Comparison of ENCODE assay signal across 7 cellular contexts in genomic region chr2:120436885-120437603, GRCh38.
DNase-seq lines count a peak whose midpoint lies in the region; TF ChIP-seq lines count a peak whose summit lies in the region.

No MANE protein-coding gene starts in this region.

- DNase-seq in HFFc6, result no peak
- DNase-seq in RPMI7951 (ENCODE audit: low read depth), result peak; percentile 28
- DNase-seq in fibroblast of pulmonary artery (ENCODE audit: low read depth), result peak; percentile 25
- DNase-seq in stomach, result peak; percentile 41
- DNase-seq in middle frontal gyrus (ENCODE audit: extremely low spot score, low spot score), result no peak
- DNase-seq in globus pallidus (ENCODE audit: low spot score), result no peak

- H3K27me3 Mint-ChIP-seq in HFFc6 (ENCODE audit: insufficient read depth), result peaks cover 32% of the 10 kb centered on the region

- H3K4me3 ChIP-seq in DOHH2 (ENCODE audit: low read length), result no peak overlapping the region
- no peak overlapping the region for H3K4me3 ChIP-seq in fibroblast of pulmonary artery (replicated peaks; ENCODE audit: low read depth, low read length)
- H3K4me3 ChIP-seq in stomach, result no peak overlapping the region

- H3K27ac ChIP-seq in DOHH2 (ENCODE audit: low read depth, low read length) (no peak overlapping the region), stomach (no peak overlapping the region)

- no peaks in the 10 kb centered on the region for H3K79me2 ChIP-seq in DOHH2 (ENCODE audit: control insufficient read depth, low read length)

- no peaks in the 10 kb centered on the region for H3F3A ChIP-seq in DOHH2 (ENCODE audit: control insufficient read depth, insufficient read depth)

- H3K36me3 ChIP-seq in DOHH2 (ENCODE audit: control insufficient read depth, low read length), result no peaks in the 10 kb centered on the region
- H3K36me3 ChIP-seq in stomach, result no peaks in the 10 kb centered on the region

- H4K20me1 ChIP-seq in DOHH2 (ENCODE audit: control insufficient read depth, insufficient read depth, low read depth, low read length), result no peaks in the 10 kb centered on the region

- H3K27me3 ChIP-seq in DOHH2 (ENCODE audit: control insufficient read depth, low read length) (no peaks in the 10 kb centered on the region), stomach (peaks cover 0 to 51% (median 4%) of the 10 kb centered on the region in 3 donors)

- peaks cover 9% of the 10 kb centered on the region for H3K4me1 Mint-ChIP-seq in HFFc6 (ENCODE audit: low read depth)

- TF ChIP-seq EP300 in stomach (IDR thresholded peaks at IDR 0.05), result no peak

- H3K4me1 ChIP-seq in DOHH2 (ENCODE audit: control insufficient read depth, low read length) (no peaks in the 10 kb centered on the region), stomach (peaks cover 7 to 10% (median 10%) of the 10 kb centered on the region in 4 donors)

- H3K4me3 Mint-ChIP-seq in HFFc6, result no peak overlapping the region

- H3K4me2 ChIP-seq in DOHH2 (ENCODE audit: low read length), result no peak overlapping the region

- peak; percentile 58 for TF ChIP-seq CTCF in DOHH2 (IDR thresholded peaks at IDR 0.05; ENCODE audit: low read depth, low read length, poor library complexity, severe bottlenecking)
- peak; percentile 71 for TF ChIP-seq CTCF in HFFc6 (IDR thresholded peaks at IDR 0.05)
- TF ChIP-seq CTCF in fibroblast of pulmonary artery (IDR thresholded peaks at IDR 0.05; ENCODE audit: low read length, missing control alignments), result peak; percentile 38
- TF ChIP-seq CTCF in stomach (IDR thresholded peaks at IDR 0.05), result peak in 2 of 7 experiments; percentile 14 to 32

- H3K27ac Mint-ChIP-seq in HFFc6, result no peak overlapping the region

- no peaks in the 10 kb centered on the region for H3K9me2 ChIP-seq in DOHH2 (replicated peaks; ENCODE audit: control insufficient read depth, low read length)

- H3K9me3 Mint-ChIP-seq in HFFc6, result no peaks in the 10 kb centered on the region

- intact Hi-C loops in stomach (cut with DNase I; ENCODE audit: low total_unique reads), result no loop called here

- H3K36me3 Mint-ChIP-seq in HFFc6 (ENCODE audit: low read depth), result no peaks in the 10 kb centered on the region

- TF ChIP-seq POLR2A in stomach (IDR thresholded peaks at IDR 0.05), result no peak

- H3K9me3 ChIP-seq in DOHH2 (ENCODE audit: control insufficient read depth, insufficient read depth, low read length), result no peaks in the 10 kb centered on the region
- no peaks in the 10 kb centered on the region for H3K9me3 ChIP-seq in stomach

- WGBS in stomach, 5 donors, result 72 to 77% (median 74%) methylated on average over 7 of the region's 7 CpGs

Comparison
In these comparisons a context has a peak if more than half of its experiments do, and no peak if none do; other contexts are left out.
1. DNase-seq: peak in RPMI7951 (single experiment), fibroblast of pulmonary artery (single experiment) and stomach (single experiment); none in HFFc6 (single experiment), middle frontal gyrus (single experiment) and globus pallidus (single experiment).